ENCODE assay signal across 31 cellular contexts in genomic region chr4:93529692-93530091, GRCh38.
"Had no signal": no experiment of that assay in that cellular context is flagged by ENCODE, and none has a peak within 500 bp of the region (broad histone marks: within the 10 kb centered on the region; RNA-seq: fewer than 3 reads in every experiment).

No MANE protein-coding gene starts in this region.

- H3K4me3 ChIP-seq: adrenal gland, body of pancreas, esophagus muscularis mucosa, gastrocnemius medialis, heart left ventricle had no signal

- H3K27me3 ChIP-seq: adrenal gland, body of pancreas, esophagus muscularis mucosa, foreskin keratinocyte, gastrocnemius medialis, heart left ventricle had no signal

- H3K27me3 Mint-ChIP-seq: activated B cell treated with CpG ODN at 0.5 μM for 24 hours; activated CD8-positive, alpha-beta T cell treated with anti-CD3 and anti-CD28 coated beads for 36 hours; activated naive CD4-positive, alpha-beta T cell treated with anti-CD3 and anti-CD28 coated beads, Interleukin-2, amount 50 U/mL, for 24 hours; activated naive CD8-positive, alpha-beta T cell treated with anti-CD3 and anti-CD28 coated beads for 36 hours; activated naive CD8-positive, alpha-beta T cell treated with anti-CD3 and anti-CD28 coated beads, Interleukin-2, amount 50 U/mL, for 24 hours; activated T-helper 17 cell treated with anti-CD3 and anti-CD28 coated beads, Interleukin-2, amount 50 U/mL, for 72 hours; effector memory CD8-positive, alpha-beta T cell had no signal

- H3K27ac Mint-ChIP-seq: activated B cell treated with CpG ODN at 0.5 μM for 24 hours; activated CD8-positive, alpha-beta T cell treated with anti-CD3 and anti-CD28 coated beads for 36 hours; activated naive CD4-positive, alpha-beta T cell treated with anti-CD3 and anti-CD28 coated beads for 36 hours; activated naive CD4-positive, alpha-beta T cell treated with anti-CD3 and anti-CD28 coated beads, Interleukin-2, amount 50 U/mL, for 24 hours; activated naive CD8-positive, alpha-beta T cell treated with anti-CD3 and anti-CD28 coated beads for 36 hours; activated naive CD8-positive, alpha-beta T cell treated with anti-CD3 and anti-CD28 coated beads, Interleukin-2, amount 50 U/mL, for 24 hours; activated T-helper 17 cell treated with anti-CD3 and anti-CD28 coated beads, Interleukin-2, amount 50 U/mL, for 72 hours; effector memory CD8-positive, alpha-beta T cell had no signal

- DNase-seq: activated B cell treated with CpG ODN at 0.5 μM for 24 hours; activated CD4-positive, alpha-beta T cell treated with anti-CD3 and anti-CD28 coated beads for 48 hours; activated CD4-positive, alpha-beta T cell treated with anti-CD3 and anti-CD28 coated beads, Interleukin-2, amount 50 U/mL, for 1 hour; activated CD4-positive, alpha-beta T cell treated with anti-CD3 and anti-CD28 coated beads, Interleukin-2, amount 50 U/mL, for 48 hours; activated CD8-positive, alpha-beta memory T cell treated with anti-CD3 and anti-CD28 coated beads for 24 hours; activated CD8-positive, alpha-beta T cell treated with anti-CD3 and anti-CD28 coated beads for 36 hours; activated effector memory CD4-positive, alpha-beta T cell treated with Interleukin-2 at 50 U/mL for 16 hours; activated naive CD4-positive, alpha-beta T cell treated with anti-CD3 and anti-CD28 coated beads for 36 hours; activated naive CD8-positive, alpha-beta T cell treated with anti-CD3 and anti-CD28 coated beads for 36 hours; activated naive CD8-positive, alpha-beta T cell treated with anti-CD3 and anti-CD28 coated beads, Interleukin-2, amount 50 U/mL, for 24 hours; activated T-cell treated with anti-CD3 and anti-CD28 coated beads, Interleukin-2, amount 50 U/mL, for 4 hours; adrenal gland; amygdala; aorta; body of pancreas; caudate nucleus; cortex of kidney; dermis blood vessel endothelial cell; effector CD4-positive, alpha-beta T cell; effector memory CD8-positive, alpha-beta T cell; erythroblast; foreskin keratinocyte; gastrocnemius medialis; glutamatergic neuron; heart left ventricle; T1000; WERI-Rb-1 had no signal

- ATAC-seq: activated CD4-positive, CD25-positive, alpha-beta regulatory T cell treated with anti-CD3 and anti-CD28 coated beads, Interleukin-2, amount 50 U/mL, for 24 hours; activated CD8-positive, alpha-beta T cell treated with anti-CD3 and anti-CD28 coated beads for 36 hours; activated naive CD8-positive, alpha-beta T cell treated with anti-CD3 and anti-CD28 coated beads, Interleukin-2, amount 50 U/mL, for 24 hours; activated T-cell treated with anti-CD3 and anti-CD28 coated beads, Interleukin-2, amount 50 U/mL, for 4 hours; activated T-helper 17 cell treated with anti-CD3 and anti-CD28 coated beads, Interleukin-2, amount 50 U/mL, for 72 hours; body of pancreas; effector memory CD8-positive, alpha-beta T cell; foreskin keratinocyte; gastrocnemius medialis; heart left ventricle had no signal

- H3K4me1 Mint-ChIP-seq: activated B cell treated with CpG ODN at 0.5 μM for 24 hours; activated naive CD4-positive, alpha-beta T cell treated with anti-CD3 and anti-CD28 coated beads, Interleukin-2, amount 50 U/mL, for 24 hours; activated naive CD8-positive, alpha-beta T cell treated with anti-CD3 and anti-CD28 coated beads for 36 hours; activated naive CD8-positive, alpha-beta T cell treated with anti-CD3 and anti-CD28 coated beads, Interleukin-2, amount 50 U/mL, for 24 hours; activated T-helper 17 cell treated with anti-CD3 and anti-CD28 coated beads, Interleukin-2, amount 50 U/mL, for 72 hours had no signal

- H3K4me3 Mint-ChIP-seq: activated B cell treated with CpG ODN at 0.5 μM for 24 hours; activated CD8-positive, alpha-beta T cell treated with anti-CD3 and anti-CD28 coated beads for 36 hours; activated naive CD4-positive, alpha-beta T cell treated with anti-CD3 and anti-CD28 coated beads for 36 hours; activated naive CD4-positive, alpha-beta T cell treated with anti-CD3 and anti-CD28 coated beads, Interleukin-2, amount 50 U/mL, for 24 hours; activated naive CD8-positive, alpha-beta T cell treated with anti-CD3 and anti-CD28 coated beads for 36 hours; activated naive CD8-positive, alpha-beta T cell treated with anti-CD3 and anti-CD28 coated beads, Interleukin-2, amount 50 U/mL, for 24 hours; activated T-cell treated with anti-CD3 and anti-CD28 coated beads, Interleukin-2, amount 50 U/mL, for 4 hours; activated T-helper 17 cell treated with anti-CD3 and anti-CD28 coated beads, Interleukin-2, amount 50 U/mL, for 72 hours; effector memory CD8-positive, alpha-beta T cell had no signal

- H3K36me3 Mint-ChIP-seq: activated naive CD4-positive, alpha-beta T cell treated with anti-CD3 and anti-CD28 coated beads, Interleukin-2, amount 50 U/mL, for 24 hours; activated naive CD8-positive, alpha-beta T cell treated with anti-CD3 and anti-CD28 coated beads for 36 hours had no signal

- H3K27ac ChIP-seq: adrenal gland, body of pancreas, esophagus muscularis mucosa, foreskin keratinocyte, gastrocnemius medialis, heart left ventricle, WERI-Rb-1 had no signal

- H3K36me3 ChIP-seq: adrenal gland, esophagus muscularis mucosa, gastrocnemius medialis, heart left ventricle, WERI-Rb-1 had no signal

- H3K9me3 ChIP-seq: adrenal gland, body of pancreas, esophagus muscularis mucosa, gastrocnemius medialis, heart left ventricle had no signal
